Comparison of ENCODE assay signal across 8 cellular contexts in the genomic region with DNA sequence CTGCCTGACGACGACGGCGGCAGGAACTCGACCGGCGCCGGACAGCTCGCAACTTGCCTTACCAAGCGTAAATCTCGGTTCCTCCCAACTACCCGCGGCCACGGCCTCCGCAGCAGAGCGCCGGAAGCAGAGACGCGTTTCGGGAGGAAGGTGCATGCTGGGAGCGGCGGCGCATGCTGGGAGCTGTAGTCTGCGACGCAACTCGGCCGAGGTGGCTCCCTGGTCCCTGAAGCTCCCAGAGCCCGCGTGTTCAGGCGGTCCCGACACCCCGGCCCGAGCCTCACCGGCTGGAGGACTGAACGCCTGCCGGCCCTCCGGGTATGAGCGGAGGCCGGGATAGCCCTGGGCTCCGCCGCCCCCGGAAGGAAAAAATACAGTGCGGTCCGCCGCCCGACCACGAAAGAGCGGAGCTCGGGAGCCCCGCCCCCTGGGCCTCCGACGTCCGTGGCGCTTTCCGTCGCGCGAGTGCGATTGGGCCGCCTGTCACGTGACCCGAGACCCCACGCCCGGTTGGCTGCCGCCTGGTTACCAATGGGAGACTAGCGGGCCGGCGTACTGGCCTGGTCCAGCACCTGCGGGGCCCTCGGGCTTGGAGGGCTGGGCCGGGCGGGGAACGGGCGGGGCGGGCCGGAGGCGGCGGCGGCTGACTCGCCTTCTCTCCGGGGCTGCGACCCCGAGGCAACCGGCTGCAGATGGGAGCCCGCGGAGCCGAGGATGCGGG. TPM values are rescaled to one million over a fixed set of nuclear protein-coding genes. Genes with fewer than 3 reads are reported as not detected.
DNase-seq lines count a peak whose midpoint lies in the region; ATAC-seq lines count a peak whose summit lies in the region.

A gene with protein sequence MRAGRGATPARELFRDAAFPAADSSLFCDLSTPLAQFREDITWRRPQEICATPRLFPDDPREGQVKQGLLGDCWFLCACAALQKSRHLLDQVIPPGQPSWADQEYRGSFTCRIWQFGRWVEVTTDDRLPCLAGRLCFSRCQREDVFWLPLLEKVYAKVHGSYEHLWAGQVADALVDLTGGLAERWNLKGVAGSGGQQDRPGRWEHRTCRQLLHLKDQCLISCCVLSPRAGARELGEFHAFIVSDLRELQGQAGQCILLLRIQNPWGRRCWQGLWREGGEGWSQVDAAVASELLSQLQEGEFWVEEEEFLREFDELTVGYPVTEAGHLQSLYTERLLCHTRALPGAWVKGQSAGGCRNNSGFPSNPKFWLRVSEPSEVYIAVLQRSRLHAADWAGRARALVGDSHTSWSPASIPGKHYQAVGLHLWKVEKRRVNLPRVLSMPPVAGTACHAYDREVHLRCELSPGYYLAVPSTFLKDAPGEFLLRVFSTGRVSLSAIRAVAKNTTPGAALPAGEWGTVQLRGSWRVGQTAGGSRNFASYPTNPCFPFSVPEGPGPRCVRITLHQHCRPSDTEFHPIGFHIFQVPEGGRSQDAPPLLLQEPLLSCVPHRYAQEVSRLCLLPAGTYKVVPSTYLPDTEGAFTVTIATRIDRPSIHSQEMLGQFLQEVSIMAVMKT (plus strand): TSS at position 537 of the 721 bp plus-strand sequence. CDS start 178 bp downstream, at position 715.

- peak within 1 kb of the TSS; percentile 80 for H3K27ac ChIP-seq in CD8-positive, alpha-beta memory T cell (ENCODE audit: low read depth, low read length)
- peak within 1 kb of the TSS; percentile 91 for H3K27ac ChIP-seq in effector memory CD4-positive, alpha-beta T cell (ENCODE audit: insufficient read depth, low read length, poor library complexity, severe bottlenecking)

- peak within 1 kb of the TSS; percentile 94 to 98 (median 95) for H3K4me3 Mint-ChIP-seq in CD8-positive, alpha-beta memory T cell
- peak within 1 kb of the TSS; percentile 89 for H3K4me3 Mint-ChIP-seq in memory B cell

- H3K9me3 Mint-ChIP-seq in CD8-positive, alpha-beta memory T cell, result no peaks in the 10 kb centered on the region
- peaks cover 1% of the 10 kb centered on the region for H3K9me3 Mint-ChIP-seq in memory B cell

- peaks cover 47 to 73% (median 55%) of the 10 kb centered on the region in 3 donors for H3K4me1 Mint-ChIP-seq in CD8-positive, alpha-beta memory T cell
- H3K4me1 Mint-ChIP-seq in memory B cell, result peaks cover 30% of the 10 kb centered on the region

- H3K36me3 ChIP-seq in CD8-positive, alpha-beta memory T cell (ENCODE audit: insufficient read depth, low read length), result peaks cover 10% of the 10 kb centered on the region
- H3K36me3 ChIP-seq in effector memory CD4-positive, alpha-beta T cell (ENCODE audit: control insufficient read depth, insufficient read depth, low read length), result peaks cover 18% of the 10 kb centered on the region

- peak within 1 kb of the TSS; percentile 97 for H3K4me3 ChIP-seq in CD8-positive, alpha-beta memory T cell (ENCODE audit: low read length)
- H3K4me3 ChIP-seq in effector memory CD4-positive, alpha-beta T cell (ENCODE audit: insufficient read depth, low read depth, low read length, poor library complexity, severe bottlenecking), result peak within 1 kb of the TSS; percentile 60

- CTCF ChIA-PET in CD8-positive, alpha-beta memory T cell (lab: Charles Lee), result interaction anchor here (0.7 to 5.6 kb wide), 16 partner anchors 17 to 122 kb away, joined by 3 to 68 read pairs (median 6); a partner anchor contains a TSS

- peak; percentile 95 to 97 (median 96) for DNase-seq in CD8-positive, alpha-beta memory T cell
- DNase-seq in HS-5 (ENCODE audit: low read depth) (peak; percentile 79), memory B cell (ENCODE audit: low spot score in 2 of 2) (peak; percentile 93 to 95)
- DNase-seq in NK-92 treated with Interleukin-12 subunit alpha and Interleukin-12 subunit beta, amount 100 ng/mL, for 24 hours (lab: John Stamatoyannopoulos, UW), result peak; percentile 96
- peak; percentile 97 for DNase-seq in activated CD8-positive, alpha-beta memory T cell treated with anti-CD3 and anti-CD28 coated beads for 24 hours
- DNase-seq in effector memory CD4-positive, alpha-beta T cell, result peak; percentile 91 to 95 (median 95)
- peak; percentile 93 for DNase-seq in stimulated activated CD8-positive, alpha-beta memory T cell treated with anti-CD3 and anti-CD28 coated beads, Interleukin-12 subunit alpha, Interleukin-12 subunit beta, amount 100 ng/mL, for 24 hours (ENCODE audit: extremely low read depth)

- no peaks in the 10 kb centered on the region for H3K9me3 ChIP-seq in CD8-positive, alpha-beta memory T cell (ENCODE audit: low read length)
- no peaks in the 10 kb centered on the region for H3K9me3 ChIP-seq in effector memory CD4-positive, alpha-beta T cell (ENCODE audit: control insufficient read depth, low read length)

- peaks cover 35% of the 10 kb centered on the region for H3K4me1 ChIP-seq in CD8-positive, alpha-beta memory T cell (ENCODE audit: insufficient read depth, low read length)
- peaks cover 25% of the 10 kb centered on the region for H3K4me1 ChIP-seq in effector memory CD4-positive, alpha-beta T cell (ENCODE audit: control insufficient read depth, insufficient read depth, low read length, poor library complexity, severe bottlenecking)

- H3K27ac Mint-ChIP-seq in CD8-positive, alpha-beta memory T cell, result peak within 1 kb of the TSS; percentile 92 to 99 (median 98)
- H3K27ac Mint-ChIP-seq in memory B cell, result peak within 1 kb of the TSS; percentile 93

- peaks cover 0 to 2% of the 10 kb centered on the region in 2 donors for H3K27me3 Mint-ChIP-seq in CD8-positive, alpha-beta memory T cell
- no peaks in the 10 kb centered on the region for H3K27me3 Mint-ChIP-seq in memory B cell

- no peaks in the 10 kb centered on the region for H3K27me3 ChIP-seq in CD8-positive, alpha-beta memory T cell (ENCODE audit: insufficient read depth, low read length, poor library complexity, severe bottlenecking)
- no peaks in the 10 kb centered on the region for H3K27me3 ChIP-seq in effector memory CD4-positive, alpha-beta T cell (replicated peaks; ENCODE audit: control insufficient read depth, insufficient read depth, low read length, poor library complexity, severe bottlenecking)

- ATAC-seq in GM19468 (IDR thresholded peaks at IDR 0.05; ENCODE audit: extremely low read depth, unreplicated experiment), result peak; percentile 42
- peak; percentile 78 for ATAC-seq in memory B cell (ENCODE audit: low read depth)

- POLR2A ChIA-PET in CD8-positive, alpha-beta memory T cell (lab: Charles Lee), result interaction anchor here (1.1 to 4.6 kb wide), 9 partner anchors 13 to 72 kb away, joined by 3 to 99 read pairs (median 8); a partner anchor contains a TSS

- H3K36me3 Mint-ChIP-seq in CD8-positive, alpha-beta memory T cell, result peaks cover 0 to 51% (median 3%) of the 10 kb centered on the region in 3 donors
- peaks cover 4% of the 10 kb centered on the region for H3K36me3 Mint-ChIP-seq in memory B cell

RNA-seq across cellular contexts. Expression of the gene that starts here (rescaled TPM):
- total RNA-seq in CD8-positive, alpha-beta memory T cell, result 10 to 100 TPM; 36.1 to 40.5 TPM
- polyA plus RNA-seq in CD8-positive, alpha-beta memory T cell, result 19.5 TPM

Comparison
In these comparisons a context has a peak if more than half of its experiments do, and no peak if none do; other contexts are left out.
1. Peak in every context shown above with its lines: DNase-seq, ATAC-seq, H3K4me3 ChIP-seq and H3K27ac ChIP-seq.